2 cellular contexts compared by ENCODE assay signal in genomic region chr19:7853760-7854107, GRCh38.
TF ChIP-seq lines count a peak whose summit lies in the region.

No MANE protein-coding gene starts in this region.

TF ChIP-seq in SK-N-SH treated with all-trans-retinoic acid at 6 μM for 48 hours, 23 proteins besides CTCF, POLR2A, EP300 and RAD21 (continued from another document):
- TF ChIP-seq TSHZ2 (CRISPR knock-in tag; IDR thresholded peaks at IDR 0.05): no peak

TF ChIP-seq in SK-N-SH, 30 proteins besides CTCF, POLR2A, EP300 and RAD21 (continued from another document):
- no peak for TF ChIP-seq MAX (IDR thresholded peaks at IDR 0.05; ENCODE audit: low read depth)
- TF ChIP-seq TCF12 (IDR thresholded peaks at IDR 0.05): no peak
- no peak for TF ChIP-seq REST (IDR thresholded peaks at IDR 0.05; ENCODE audit: low read depth, low read length)
- TF ChIP-seq IRF3 (IDR thresholded peaks at IDR 0.05; ENCODE audit: low read depth, low read length): no peak
- TF ChIP-seq CHD2 (IDR thresholded peaks at IDR 0.05; ENCODE audit: low read length, partially characterized antibody): no peak
- TF ChIP-seq RCOR1 (IDR thresholded peaks at IDR 0.05; ENCODE audit: low read length): no peak
- no peak for TF ChIP-seq ZBTB33 (IDR thresholded peaks at IDR 0.05; ENCODE audit: borderline replicate concordance, low read depth)
